1 cellular context compared by ENCODE assay signal in the genomic region with DNA sequence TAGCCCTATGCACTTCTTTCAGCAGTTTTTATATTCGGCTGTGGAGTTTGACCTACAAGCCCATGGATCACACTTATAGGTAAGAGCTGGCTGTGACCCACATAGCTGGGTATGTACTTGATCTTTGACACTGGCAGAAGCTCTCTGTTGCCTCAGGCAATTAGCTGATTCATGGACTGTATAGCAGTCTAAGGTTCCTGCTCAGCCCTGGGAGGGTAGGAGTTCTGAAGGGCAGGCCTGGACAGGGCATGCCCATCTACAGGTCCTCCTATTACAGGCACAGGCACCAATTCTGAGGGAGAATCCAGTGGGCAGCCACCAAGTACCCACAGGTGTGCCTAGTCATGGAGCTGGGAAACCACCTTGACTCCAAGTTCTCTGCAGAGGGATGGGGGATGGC.
TF ChIP-seq lines count a peak whose summit lies in the region.

No MANE protein-coding gene starts in this region.

TF ChIP-seq in H1, 55 proteins besides CTCF, POLR2A, EP300 and RAD21 (continued from another document):
- TF ChIP-seq BRCA1 (IDR thresholded peaks at IDR 0.05; ENCODE audit: low read depth, low read length), result no peak
- TF ChIP-seq TAF7 (optimal IDR thresholded peaks at IDR 0.05; ENCODE audit: borderline replicate concordance, low read depth, low read length), result no peak
- no peak for TF ChIP-seq SP4 (IDR thresholded peaks at IDR 0.05; ENCODE audit: low read length)
- TF ChIP-seq HDAC2 (IDR thresholded peaks at IDR 0.05; ENCODE audit: borderline replicate concordance in 1 of 2, low read depth in 2 of 2, low read length in 2 of 2), result no peak
- TF ChIP-seq CTBP2 (IDR thresholded peaks at IDR 0.05; ENCODE audit: borderline replicate concordance, insufficient read depth, insufficient read length, low read length), result no peak
- no peak for TF ChIP-seq ASH2L (IDR thresholded peaks at IDR 0.05; ENCODE audit: low read length)
- no peak for TF ChIP-seq SIX5 (IDR thresholded peaks at IDR 0.05; ENCODE audit: low read depth, low read length)
- no peak for TF ChIP-seq EZH2 (IDR thresholded peaks at IDR 0.05; ENCODE audit: low read depth, low read length, severe bottlenecking)
